ENCODE assay signal across 18 cellular contexts in genomic region chr9:77601476-77602056, GRCh38. TPM values are rescaled to one million over a fixed set of nuclear protein-coding genes. Genes with fewer than 3 reads are reported as not detected.
A peak's percentile ranks its signal among the peaks of the same experiment; 100 is the strongest.
DNase-seq lines count a peak whose midpoint lies in the region; TF ChIP-seq lines count a peak whose summit lies in the region.
"Had no signal": no experiment of that assay in that cellular context is flagged by ENCODE, and none has a peak within 500 bp of the region (broad histone marks: within the 10 kb centered on the region; RNA-seq: fewer than 3 reads in every experiment).

No MANE protein-coding gene starts in this region.

- TF ChIP-seq POLR2A in Peyer's patch (IDR thresholded peaks at IDR 0.05) = no peak

- H3K27me3 ChIP-seq in A673 (replicated peaks; ENCODE audit: insufficient read depth, low read depth, low read length, poor library complexity) (no peaks in the 10 kb centered on the region), H9 (ENCODE audit: insufficient read depth, low read length) (no peaks in the 10 kb centered on the region), SK-N-SH (ENCODE audit: insufficient read depth) (no peaks in the 10 kb centered on the region), Peyer's patch (no peaks in the 10 kb centered on the region)

- no peak overlapping the region for H4K91ac ChIP-seq in H9 (ENCODE audit: insufficient read length, low read depth, low read length)

- CTCF ChIA-PET in A673 (lab: Charles Lee) (no interaction called here), SK-N-SH (lab: Yijun Ruan, JAX) (no interaction called here)

- BruUV-seq in A673 (replicated peaks; lab: Mats Ljungman, UMichigan) = no TSS peak

- H3F3A ChIP-seq in SK-N-SH (replicated peaks; ENCODE audit: insufficient read depth) = no peaks in the 10 kb centered on the region

- H4K20me1 ChIP-seq in H9 (ENCODE audit: control insufficient read depth, insufficient read depth, insufficient read length) (no peaks in the 10 kb centered on the region), SK-N-SH (ENCODE audit: insufficient read depth) (no peaks in the 10 kb centered on the region)

- no peak for TF ChIP-seq RAD21 in SK-N-SH (IDR thresholded peaks at IDR 0.05; ENCODE audit: low read length)

- no peak overlapping the region for H3K4me3 ChIP-seq in A673 (ENCODE audit: low read depth, low read length, poor library complexity, severe bottlenecking)
- no peak overlapping the region for H3K4me3 ChIP-seq in SK-N-SH (ENCODE audit: low read depth in 2 of 2, low read length in 1 of 2)
- no peak overlapping the region for H3K4me3 ChIP-seq in Peyer's patch
- H3K4me3 ChIP-seq: PC-9 had no signal

- H3K18ac ChIP-seq in H9 (ENCODE audit: insufficient read length, low read depth, low read length) = no peak overlapping the region

- peak overlapping the region in 1 of 3 experiments; percentile 63; a peak in 2 of 7 replicates for H3K27ac Mint-ChIP-seq in H9

- H2BK20ac ChIP-seq in H9 (ENCODE audit: low read depth, low read length, poor library complexity, severe bottlenecking) = no peak overlapping the region

- no peaks in the 10 kb centered on the region for H3K79me1 ChIP-seq in H9 (ENCODE audit: insufficient read depth, low read depth, low read length, poor library complexity, severe bottlenecking)

- H3T11ph ChIP-seq in H9 (ENCODE audit: low read length) = no peak overlapping the region

- intact Hi-C loops in A673 (cut with micrococcal nuclease; ENCODE audit: unreplicated experiment) = no loop called here

- no peak overlapping the region for H3K4me3 Mint-ChIP-seq in H9

- H2BK120ac ChIP-seq in H9 (ENCODE audit: low read depth, low read length, poor library complexity, severe bottlenecking) = no peak overlapping the region

- no peaks in the 10 kb centered on the region for H3K9me2 ChIP-seq in SK-N-SH

- no peak overlapping the region for H3K4ac ChIP-seq in H9 (ENCODE audit: low read depth, low read length)

- H2BK5ac ChIP-seq in H9 (ENCODE audit: insufficient read length, low read length) = no peak overlapping the region

- no peak overlapping the region for H2BK12ac ChIP-seq in H9 (ENCODE audit: insufficient read length, low read depth, low read length)

- H3K27me3 Mint-ChIP-seq in H9 (ENCODE audit: low read depth) = no peaks in the 10 kb centered on the region

- H3K4me1 ChIP-seq in A673 (ENCODE audit: insufficient read depth, low read length, poor library complexity, severe bottlenecking) = peaks cover 45% of the 10 kb centered on the region
- H3K4me1 ChIP-seq in H9 (ENCODE audit: insufficient read depth, low read length) = peaks cover 16% of the 10 kb centered on the region
- peaks cover 14 to 15% of the 10 kb centered on the region in 2 experiments; a peak in 3 of 4 replicates for H3K4me1 ChIP-seq in SK-N-SH (ENCODE audit: control insufficient read depth in 1 of 2, insufficient read depth in 2 of 2, low read depth in 1 of 2, low read length in 1 of 2)
- peaks cover 0 to 8% (median 0%) of the 10 kb centered on the region in 4 donors for H3K4me1 ChIP-seq in Peyer's patch
- H3K4me1 ChIP-seq: Caco-2 had no signal

- no peak for TF ChIP-seq CTCF in A673 (conservative IDR thresholded peaks at IDR 0.05; ENCODE audit: low read depth, low read length)
- TF ChIP-seq CTCF in H9 (conservative IDR thresholded peaks at IDR 0.05) = no peak
- no peak for TF ChIP-seq CTCF in SK-N-SH (IDR thresholded peaks at IDR 0.05)
- TF ChIP-seq CTCF in Peyer's patch (IDR thresholded peaks at IDR 0.05) = no peak

- H3K79me2 ChIP-seq in H9 (ENCODE audit: insufficient read depth, low read length) (no peaks in the 10 kb centered on the region; the same call in none of the 2 replicates), SK-N-SH (ENCODE audit: insufficient read depth) (no peaks in the 10 kb centered on the region)

- H4K8ac ChIP-seq in H9 (replicated peaks; ENCODE audit: insufficient read length, low read depth, low read length) = no peak overlapping the region

- no peaks in the 10 kb centered on the region; a peak in 1 of 7 replicates for H3K36me3 Mint-ChIP-seq in H9 (ENCODE audit: insufficient read depth in 1 of 3, low read depth in 3 of 3)

- H2BK15ac ChIP-seq in H9 (ENCODE audit: low read depth, low read length) = no peak overlapping the region

- WGBS in H9 (ENCODE audit: extremely low coverage, insufficient read length, low lambda C conversion rate) = no CpG with 5 or more reads among the region's 4 CpGs
- 72% methylated on average over 4 of the region's 4 CpGs for WGBS in SK-N-SH (ENCODE audit: low lambda C conversion rate)

- H3K27ac ChIP-seq in A673 (ENCODE audit: low read depth, low read length, poor library complexity, severe bottlenecking) (no peak overlapping the region), H9 (ENCODE audit: insufficient read length, low read depth, low read length) (peak overlapping the region; percentile 9), SK-N-SH (ENCODE audit: low read depth in 2 of 2, low read length in 1 of 2) (peak overlapping the region in 1 of 2 experiments; percentile 58; a peak in 2 of 4 replicates), Peyer's patch (no peak overlapping the region), substantia nigra (ENCODE audit: low read depth, low read length, poor library complexity, severe bottlenecking) (no peak overlapping the region)
- H3K27ac ChIP-seq: PC-9 had no signal

- H3K56ac ChIP-seq in H9 (ENCODE audit: insufficient read length, low read depth, low read length) = no peak overlapping the region

- TF ChIP-seq EP300 in SK-N-SH (IDR thresholded peaks at IDR 0.05; ENCODE audit: borderline replicate concordance in 1 of 2, low read depth in 1 of 2, low read length in 1 of 2) = no peak

- H2AK5ac ChIP-seq in H9 (ENCODE audit: insufficient read length, low read length) = no peak overlapping the region

- H3K23ac ChIP-seq in H9 (ENCODE audit: insufficient read length, low read depth, low read length) = no peak overlapping the region

- no peak overlapping the region for H4K5ac ChIP-seq in H9 (ENCODE audit: insufficient read length, low read depth, low read length)

- H3K9me3 Mint-ChIP-seq in H9 = no peaks in the 10 kb centered on the region

- no peak overlapping the region for H3K14ac ChIP-seq in H9 (ENCODE audit: insufficient read depth, low read length)

- POLR2A ChIA-PET in A673 (lab: Charles Lee; ENCODE audit: low non-redundant PET) = no interaction called here
- POLR2A ChIA-PET in SK-N-SH (lab: Yijun Ruan, JAX) = no interaction called here

- no peak overlapping the region for H2AFZ ChIP-seq in H9 (ENCODE audit: low read length)
- H2AFZ ChIP-seq in SK-N-SH (ENCODE audit: low read depth) = no peak overlapping the region
- H2AFZ ChIP-seq: PC-9 had no signal

- H3K9ac ChIP-seq in H9 (ENCODE audit: extremely low read depth, insufficient read length, low read length) = no peak overlapping the region
- no peak overlapping the region for H3K9ac ChIP-seq in SK-N-SH

- peak; percentile 41 for DNase-seq in A673 (ENCODE audit: low spot score)
- DNase-seq in H9 = no peak
- DNase-seq in SK-N-SH = peak; percentile 19
- peak; percentile 15 for DNase-seq in iPS-NIHi7 (ENCODE audit: extremely low spot score)
- no peak for DNase-seq in Peyer's patch
- no peak for DNase-seq in NCI-H1105 (lab: John Stamatoyannopoulos, UW)
- no peak for DNase-seq in substantia nigra (lab: John Stamatoyannopoulos, UW)
- no peak for DNase-seq in DMS79 (lab: John Stamatoyannopoulos, UW)
- DNase-seq: ACHN, AML-193, Caco-2, KBM-7, NCI-H146, NCI-H2107, NCI-H345, NCI-H526 treated with DMSO at 0.1 percent for 48 hours, PC-9 had no signal

- H3K9me3 ChIP-seq in A673 (ENCODE audit: low read depth, low read length, poor library complexity, severe bottlenecking) (no peaks in the 10 kb centered on the region), H9 (ENCODE audit: control insufficient read depth, low read depth, low read length) (no peaks in the 10 kb centered on the region), SK-N-SH (no peaks in the 10 kb centered on the region), Peyer's patch (no peaks in the 10 kb centered on the region)
- H3K9me3 ChIP-seq: Caco-2 had no signal

- H3K4me2 ChIP-seq in H9 (ENCODE audit: insufficient read depth, insufficient read length, low read length) (no peak overlapping the region), SK-N-SH (no peak overlapping the region)
- H3K4me2 ChIP-seq: PC-9 had no signal

- peaks cover 30 to 37% of the 10 kb centered on the region in 2 experiments for H3K4me1 Mint-ChIP-seq in H9

- H3K36me3 ChIP-seq in A673 (ENCODE audit: insufficient read depth, low read length, poor library complexity, severe bottlenecking) = no peaks in the 10 kb centered on the region
- no peaks in the 10 kb centered on the region for H3K36me3 ChIP-seq in SK-N-SH (replicated peaks in 1 of 2; ENCODE audit: control insufficient read depth in 1 of 2, insufficient read depth in 2 of 2, low read length in 1 of 2)
- H3K36me3 ChIP-seq in Peyer's patch = no peaks in the 10 kb centered on the region

- no peaks in the 10 kb centered on the region for H3K23me2 ChIP-seq in H9 (ENCODE audit: insufficient read length, low read depth, low read length, poor library complexity, severe bottlenecking)

TF ChIP-seq in SK-N-SH, 30 proteins besides CTCF, POLR2A, EP300 and RAD21 (continues in another document):
- TF ChIP-seq JUND (IDR thresholded peaks at IDR 0.05) (no peak), FOSL2 (IDR thresholded peaks at IDR 0.05; ENCODE audit: borderline replicate concordance, low read depth) (no peak)

RNA-seq across cellular contexts. Expression of gene GNA14, which starts 46.6 kb away (rescaled TPM):
- 2.7 and 3.8 TPM in 2 replicates for total RNA-seq in A673 (2021)
- total RNA-seq in H9 (2021) = 0.37 and 0.48 TPM in 2 replicates
- 0.15 and 0.26 TPM in 2 replicates for polyA plus RNA-seq in SK-N-SH (2012; rRNA removed)
- polyA plus RNA-seq in SK-N-SH (2012; cell fraction: cytosol; rRNA removed) = 0.23 and 0.26 TPM in 2 replicates
- polyA plus RNA-seq in SK-N-SH (2012; cell fraction: nucleus; rRNA removed) = 0.33 and 0.52 TPM in 2 replicates
- 10 to 100 TPM in 2 of 4 donors, 1 to 10 TPM in 2; 3.9 to 12.4 (median 8.9) TPM for total RNA-seq in Peyer's patch
- total RNA-seq: Caco-2; T-helper 1 cell treated with Interleukin-12 subunit alpha and Interleukin-12 subunit beta and Interleukin-4 antibody, amounts not matched to agents 30 ng/mL and 1 ng/mL, for 36 hours had no signal

Comparison
In these comparisons a context has a peak if more than half of its experiments do, and no peak if none do; other contexts are left out.
1. DNase-seq: peak in A673 (single experiment), SK-N-SH (single experiment) and iPS-NIHi7 (single experiment); none in H9 (single experiment), Peyer's patch (0 of 3), NCI-H1105 (single experiment), substantia nigra (0 of 49) and DMS79 (single experiment).